ENCODE assay signal across 8 cellular contexts in the genomic region with DNA sequence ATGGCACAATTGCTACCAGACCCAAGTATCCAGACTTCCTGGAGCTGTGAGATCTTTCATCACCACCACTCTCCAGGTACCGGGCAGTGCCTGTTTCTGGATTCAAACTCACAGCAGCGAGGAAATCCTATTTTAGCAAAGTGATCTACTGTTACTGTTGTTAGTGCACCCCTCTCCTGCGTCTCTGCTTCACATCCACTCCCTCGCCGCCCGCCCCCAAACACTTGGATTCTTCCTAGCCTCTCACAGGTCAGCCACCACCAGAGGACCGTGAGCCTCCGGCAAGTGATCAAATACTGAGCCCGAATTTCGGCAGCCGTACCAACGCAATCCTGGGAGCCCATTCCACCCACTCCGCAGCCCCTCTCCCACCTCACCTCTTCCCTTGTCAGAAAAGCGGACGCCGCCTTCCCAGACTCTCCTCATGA. TPM values are rescaled to one million over a fixed set of nuclear protein-coding genes. Genes with fewer than 3 reads are reported as not detected.
DNase-seq lines count a peak whose midpoint lies in the region; ATAC-seq, FAIRE-seq and TF ChIP-seq lines count a peak whose summit lies in the region.

No MANE protein-coding gene starts in this region.

- TSS peak; percentile 85 for BruUV-seq in GM12878 (replicated peaks; lab: Mats Ljungman, UMichigan)

- TF ChIP-seq POLR2A in GM12878 (IDR thresholded peaks at IDR 0.05; ENCODE audit: low read depth, low read length) = no peak

- TF ChIP-seq RAD21 in GM12878 (IDR thresholded peaks at IDR 0.05; ENCODE audit: insufficient read depth, low read depth, low read length) = no peak

- no peak for TF ChIP-seq EP300 in GM12878 (IDR thresholded peaks at IDR 0.05; ENCODE audit: borderline replicate concordance in 1 of 2, control insufficient read depth in 1 of 2, low read depth in 2 of 2, low read length in 2 of 2)

- peak overlapping the region; percentile 82 for H3K4me3 ChIP-seq in GM12878
- H3K4me3 ChIP-seq in iPS DF 6.9 (ENCODE audit: low read length) = peak overlapping the region; percentile 70

- H3K4me1 Mint-ChIP-seq in IgD-negative memory B cell = peaks cover 34 to 54% (median 36%) of the 10 kb centered on the region in 3 donors

- peak overlapping the region; percentile 98 to 100 (median 99) for H3K4me3 Mint-ChIP-seq in IgD-negative memory B cell

- H3K27me3 ChIP-seq in GM12878 (replicated peaks in 1 of 2; ENCODE audit: control insufficient read depth in 2 of 2, insufficient read depth in 2 of 2, low read length in 1 of 2) = no peaks in the 10 kb centered on the region
- H3K27me3 ChIP-seq in iPS DF 6.9 (ENCODE audit: control insufficient read depth, insufficient read depth, low read length) = no peaks in the 10 kb centered on the region

- under 1% methylated on average over 16 of the region's 16 CpGs for WGBS in GM12878 (ENCODE audit: insufficient coverage, insufficient replicate concordance, low lambda C conversion rate, missing lambda C conversion rate)
- WGBS in iPS DF 6.9 (ENCODE audit: insufficient coverage, insufficient read length) = no CpG with 5 or more reads among the region's 16 CpGs

- ATAC-seq in GM21723 (IDR thresholded peaks at IDR 0.05; ENCODE audit: unreplicated experiment) = peak; percentile 62
- peak; percentile 76 for ATAC-seq in GM12878
- peak; percentile 89 for ATAC-seq in sciatic nerve

- H3K36me3 ChIP-seq in GM12878 (ENCODE audit: control insufficient read depth in 2 of 2, insufficient read depth in 2 of 2, low read length in 1 of 2) (peaks cover 4 to 7% of the 10 kb centered on the region in 2 experiments; a peak in 3 of 4 replicates), iPS DF 6.9 (ENCODE audit: control insufficient read depth, insufficient read depth, low read length) (0 out of 2 replicates have a peak, but pooled peaks cover 5% of the 10 kb centered on the region)

- POLR2A ChIA-PET in GM12878 (lab: Charles Lee) = interaction anchor here (0.9 to 2.0 kb wide), 3 partner anchors 66 to 89 kb away, joined by 3 to 10 read pairs (median 4); a partner anchor contains a TSS

- DNase-seq in GM03348 (ENCODE audit: low spot score) (peak; percentile 83), SW 1271 (lab: John Stamatoyannopoulos, UW) (peak; percentile 33 to 67), GM12878 (ENCODE audit: low read depth, low spot score) (peak; percentile 20), iPS DF 6.9 (ENCODE audit: low read depth, low spot score) (no peak), sciatic nerve (ENCODE audit: low spot score) (peak; percentile 82), LoVo (ENCODE audit: low spot score) (no peak)

- no peak for FAIRE-seq in GM12878 (lab: Jason Lieb, UNC)

- TF ChIP-seq CTCF in GM12878 (IDR thresholded peaks at IDR 0.05 in 2 of 3, conservative IDR thresholded peaks at IDR 0.05 in 1 of 3; ENCODE audit: control insufficient read depth in 2 of 3, extremely low read depth in 1 of 3, insufficient read depth in 1 of 3, low read depth in 3 of 3, low read length in 3 of 3) = 0 out of 6 replicates have a peak, but pooled peaks of 1 of the 3 experiments have one; percentile 9

- H3K9ac ChIP-seq in GM12878 (ENCODE audit: control insufficient read depth, insufficient read depth, low read length) = peak overlapping the region; percentile 97

- RAD21 ChIA-PET in GM12878 (lab: Charles Lee; ENCODE audit: unreplicated experiment) = interaction anchor here (0.8 to 2.5 kb wide), 7 partner anchors 16 to 133 kb away, joined by 3 to 11 read pairs (median 3); no protein-coding TSS in a partner anchor

- peaks cover 3% of the 10 kb centered on the region for H3K36me3 Mint-ChIP-seq in IgD-negative memory B cell

- H3K4me2 ChIP-seq in GM12878 (ENCODE audit: control insufficient read depth, insufficient read depth) = peak overlapping the region; percentile 64

- peak overlapping the region; percentile 97 to 99 (median 98) for H3K27ac Mint-ChIP-seq in IgD-negative memory B cell

- no peaks in the 10 kb centered on the region for H3K27me3 Mint-ChIP-seq in IgD-negative memory B cell

- H3K4me1 ChIP-seq in GM12878 (ENCODE audit: control insufficient read depth, insufficient read depth, low read length) (peaks cover 5% of the 10 kb centered on the region), iPS DF 6.9 (ENCODE audit: control insufficient read depth, insufficient read depth, low read length) (peaks cover 3% of the 10 kb centered on the region; the same call in 1 of the 2 replicates)

- H2AFZ ChIP-seq in GM12878 (ENCODE audit: control insufficient read depth, low read depth, low read length) = peak overlapping the region; percentile 100

- H3K27ac ChIP-seq in GM12878 (ENCODE audit: control insufficient read depth, insufficient read depth) = peak overlapping the region; percentile 100
- no peak overlapping the region for H3K27ac ChIP-seq in iPS DF 6.9 (ENCODE audit: low read length)

- in situ Hi-C loops in GM12878 (cut with MboI) = no loop called here

- H3K9me3 ChIP-seq in GM12878 (replicated peaks; ENCODE audit: control insufficient read depth, insufficient read depth, low read length) (no peaks in the 10 kb centered on the region), iPS DF 6.9 (ENCODE audit: control insufficient read depth, insufficient read depth, low read length) (no peaks in the 10 kb centered on the region)

- no peaks in the 10 kb centered on the region for H4K20me1 ChIP-seq in GM12878 (ENCODE audit: control insufficient read depth, insufficient read depth)

- H3K9me3 Mint-ChIP-seq in IgD-negative memory B cell = no peaks in the 10 kb centered on the region

- H3K79me2 ChIP-seq in GM12878 (ENCODE audit: control insufficient read depth, insufficient read depth, low read length) = peaks cover 67% of the 10 kb centered on the region

- SMC1A ChIA-PET in GM12878 (lab: Charles Lee; ENCODE audit: uncharacterized antibody, unreplicated experiment) = interaction anchor here (1.1 to 1.9 kb wide), 6 partner anchors 17 to 110 kb away, joined by 3 to 7 read pairs (median 4); a partner anchor contains a TSS

- CTCF ChIA-PET in GM12878 (lab: Yijun Ruan, JAX) = interaction anchor here (0.5 to 2.7 kb wide), 6 partner anchors 18 to 434 kb away, joined by 3 to 16 read pairs (median 4); no protein-coding TSS in a partner anchor

- intact Hi-C loops in GM12878 (cut with micrococcal nuclease; ENCODE audit: unreplicated experiment) = loop anchor here (5.0 kb wide), 1 partner anchor 677 kb away; a partner anchor contains a TSS
- intact Hi-C loops in sciatic nerve (cut with DNase I) = loop anchor here (5.0 kb wide), 1 partner anchor 87 kb away; a partner anchor contains a TSS

TF ChIP-seq in GM12878, 131 proteins besides CTCF, POLR2A, EP300 and RAD21 (continues in another document):
- peak in 1 of 2 experiments; percentile 19; a peak in 1 of 4 replicates for TF ChIP-seq BHLHE40 (IDR thresholded peaks at IDR 0.05; ENCODE audit: borderline replicate concordance in 1 of 2, low read depth in 2 of 2, low read length in 1 of 2)
- TF ChIP-seq, protein P1, sequence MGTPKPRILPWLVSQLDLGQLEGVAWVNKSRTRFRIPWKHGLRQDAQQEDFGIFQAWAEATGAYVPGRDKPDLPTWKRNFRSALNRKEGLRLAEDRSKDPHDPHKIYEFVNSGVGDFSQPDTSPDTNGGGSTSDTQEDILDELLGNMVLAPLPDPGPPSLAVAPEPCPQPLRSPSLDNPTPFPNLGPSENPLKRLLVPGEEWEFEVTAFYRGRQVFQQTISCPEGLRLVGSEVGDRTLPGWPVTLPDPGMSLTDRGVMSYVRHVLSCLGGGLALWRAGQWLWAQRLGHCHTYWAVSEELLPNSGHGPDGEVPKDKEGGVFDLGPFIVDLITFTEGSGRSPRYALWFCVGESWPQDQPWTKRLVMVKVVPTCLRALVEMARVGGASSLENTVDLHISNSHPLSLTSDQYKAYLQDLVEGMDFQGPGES (IDR thresholded peaks at IDR 0.05) = no peak
- TF ChIP-seq ZNF274 (IDR thresholded peaks at IDR 0.05; ENCODE audit: insufficient read depth, insufficient read length) = no peak

RNA-seq across cellular contexts. Expression of a gene that starts 0.5 kb away (rescaled TPM):
- polyA plus RNA-seq in IgD-negative memory B cell (11.6 TPM), GM12878 (2011; rRNA removed) (14.0 and 23.3 TPM in 2 replicates), GM12878 (2014; fragmentation: Illumina TruSeq; extraction: Trizol) (14.0 and 15.1 TPM in 2 replicates), GM12878 (2014; fragmentation: Nextera tagmentation; extraction: Ambion mirVana) (10 to 100 TPM in 1 of 2 experiments, 1 to 10 TPM in 1; 7.6 to 13.3 TPM), GM12878 (2014; rRNA removed) (8.4 and 9.8 TPM in 2 replicates), GM12878 (2016; fragmentation: Nextera tagmentation; extraction: Ambion mirVana) (10 to 100 TPM; 12.2 to 15.2 TPM)
- 31.0 and 34.2 TPM in 2 replicates for total RNA-seq in GM12878 (2013; cell fraction: nucleolus; rRNA removed)
- total RNA-seq in GM12878 (2014; rRNA removed) (4.9 and 7.2 TPM in 2 replicates), GM12878 (2014; rRNA removed; fragmentation: Illumina TruSeq; extraction: Trizol) (12.5 and 15.5 TPM in 2 replicates), GM12878 (2021) (7.7 and 9.6 TPM in 2 replicates), sciatic nerve (12.4 TPM)
- 5.5 TPM for polyA plus RNA-seq in GM12878 (2011; ENCODE audit: low read depth)
- polyA plus RNA-seq in GM12878 (2011; cell fraction: cytosol; rRNA removed) = 5.0 and 5.7 TPM in 2 replicates
- 9.7 and 10.9 TPM in 2 replicates for polyA plus RNA-seq in GM12878 (2011; cell fraction: nucleus; rRNA removed)
- polyA plus RNA-seq in GM12878 (2012) = 7.4 and 8.1 TPM in 2 replicates
- 10.1 and 11.5 TPM in 2 replicates for polyA minus RNA-seq in GM12878 (2011; rRNA and poly(A)+ RNA removed)
- polyA minus RNA-seq in GM12878 (2011; cell fraction: cytosol; rRNA and poly(A)+ RNA removed) = 4.5 and 7.4 TPM in 2 replicates
- 6.2 and 10.2 TPM in 2 replicates for polyA minus RNA-seq in GM12878 (2011; cell fraction: nucleus; rRNA and poly(A)+ RNA removed)

RNA-seq across cellular contexts. Expression of a gene that starts 0.6 kb away (rescaled TPM):
- polyA plus RNA-seq in IgD-negative memory B cell (2.5 TPM), GM12878 (2011; rRNA removed) (44.1 and 74.5 TPM in 2 replicates), GM12878 (2014; fragmentation: Illumina TruSeq; extraction: Trizol) (55.0 and 67.0 TPM in 2 replicates), GM12878 (2014; fragmentation: Nextera tagmentation; extraction: Ambion mirVana) (10 to 100 TPM; 54.4 to 55.0 TPM), GM12878 (2014; rRNA removed) (31.3 and 36.5 TPM in 2 replicates), GM12878 (2016; fragmentation: Nextera tagmentation; extraction: Ambion mirVana) (10 to 100 TPM; 76.5 to 80.8 TPM)
- 37.5 and 45.0 TPM in 2 replicates for total RNA-seq in GM12878 (2013; cell fraction: nucleolus; rRNA removed)
- total RNA-seq in GM12878 (2014; rRNA removed) (39.5 and 46.2 TPM in 2 replicates), GM12878 (2014; rRNA removed; fragmentation: Illumina TruSeq; extraction: Trizol) (55.3 and 57.2 TPM in 2 replicates), GM12878 (2021) (36.1 and 38.8 TPM in 2 replicates), sciatic nerve (1.3 TPM)
- 15.1 TPM for polyA plus RNA-seq in GM12878 (2011; ENCODE audit: low read depth)
- polyA plus RNA-seq in GM12878 (2011; cell fraction: cytosol; rRNA removed) = 12.5 and 22.3 TPM in 2 replicates
- polyA plus RNA-seq in GM12878 (2011; cell fraction: nucleus; rRNA removed) = 26.9 and 28.4 TPM in 2 replicates
- polyA plus RNA-seq in GM12878 (2012) = 18.6 and 24.5 TPM in 2 replicates
- 28.3 and 33.1 TPM in 2 replicates for polyA minus RNA-seq in GM12878 (2011; rRNA and poly(A)+ RNA removed)
- 16.4 and 18.3 TPM in 2 replicates for polyA minus RNA-seq in GM12878 (2011; cell fraction: cytosol; rRNA and poly(A)+ RNA removed)
- polyA minus RNA-seq in GM12878 (2011; cell fraction: nucleus; rRNA and poly(A)+ RNA removed) = 43.8 and 73.0 TPM in 2 replicates

Comparison
In these comparisons a context has a peak if more than half of its experiments do, and no peak if none do; other contexts are left out.
1. DNase-seq: peak in GM03348 (single experiment), SW 1271 (2 of 2), GM12878 (single experiment) and sciatic nerve (single experiment); none in iPS DF 6.9 (single experiment) and LoVo (single experiment).
2. RNA of a gene that starts 0.6 kb away (total RNA-seq): 36.1 to 57.2 TPM in GM12878; 1.3 TPM in sciatic nerve (single experiment); every median in the first group is over 10 times any median in the second.
3. Peak in every context shown above with its lines, with median percentiles within 50 percentile points of each other: ATAC-seq.